ENCODE assay signal across 1 cellular context in genomic region chr2:43018179-43019024, GRCh38.
A peak's percentile ranks its signal among the peaks of the same experiment; 100 is the strongest.
TF ChIP-seq lines count a peak whose summit lies in the region.

No MANE protein-coding gene starts in this region.

TF ChIP-seq in HepG2, 621 proteins besides CTCF, POLR2A, EP300 and RAD21 (continued from another document and continues in another):
- TF ChIP-seq ARID3A (IDR thresholded peaks at IDR 0.05; ENCODE audit: low read depth, low read length) (0 out of 2 replicates have a peak, but pooled peaks have one; percentile 16), ZNF44 (CRISPR knock-in tag; IDR thresholded peaks at IDR 0.05) (no peak), PHF5A (CRISPR knock-in tag; IDR thresholded peaks at IDR 0.05; ENCODE audit: low read depth, unreplicated experiment) (peak; percentile 53), ARID2 (CRISPR knock-in tag; IDR thresholded peaks at IDR 0.05; ENCODE audit: borderline replicate concordance) (peak; percentile 71; the same call in 1 of the 2 replicates), MTA1 (CRISPR knock-in tag; IDR thresholded peaks at IDR 0.05; ENCODE audit: borderline replicate concordance) (peak; percentile 100), ZBTB7B (CRISPR knock-in tag; IDR thresholded peaks at IDR 0.05) (peak; percentile 93), ZNF34 (CRISPR knock-in tag; IDR thresholded peaks at IDR 0.05; ENCODE audit: borderline replicate concordance) (peak; percentile 99), SATB2 (CRISPR knock-in tag; IDR thresholded peaks at IDR 0.05) (no peak), ZXDC (CRISPR knock-in tag; IDR thresholded peaks at IDR 0.05) (no peak), FOXJ3 (CRISPR knock-in tag; IDR thresholded peaks at IDR 0.05; ENCODE audit: borderline replicate concordance) (no peak), TSC22D2 (CRISPR knock-in tag; IDR thresholded peaks at IDR 0.05; ENCODE audit: borderline replicate concordance) (0 out of 2 replicates have a peak, but pooled peaks have one; percentile 79), NR2F6 (IDR thresholded peaks at IDR 0.05) (peak; percentile 85), NR2F6 (CRISPR knock-in tag; IDR thresholded peaks at IDR 0.05) (peak; percentile 88), ZNF292 (CRISPR knock-in tag; IDR thresholded peaks at IDR 0.05; ENCODE audit: borderline replicate concordance, low read depth) (peak; percentile 99; the same call in 1 of the 2 replicates), TARDBP (CRISPR knock-in tag; IDR thresholded peaks at IDR 0.05) (peak; percentile 97), YY1 (IDR thresholded peaks at IDR 0.05; ENCODE audit: insufficient read depth, insufficient replicate concordance, low read depth, low read length) (peak; percentile 53), MED1 (CRISPR knock-in tag; IDR thresholded peaks at IDR 0.05) (peak; percentile 87), SNAPC4 (CRISPR knock-in tag; IDR thresholded peaks at IDR 0.05) (no peak), ZSCAN30 (CRISPR knock-in tag; IDR thresholded peaks at IDR 0.05) (no peak), GRHL1 (CRISPR knock-in tag; conservative IDR thresholded peaks at IDR 0.05) (no peak), ZFP37 (CRISPR knock-in tag; IDR thresholded peaks at IDR 0.05; ENCODE audit: borderline replicate concordance) (no peak), ZNF367 (CRISPR knock-in tag; IDR thresholded peaks at IDR 0.05; ENCODE audit: borderline replicate concordance) (no peak), ZIK1 (CRISPR knock-in tag; IDR thresholded peaks at IDR 0.05; ENCODE audit: borderline replicate concordance, low read depth) (peak; percentile 57; the same call in 1 of the 2 replicates), PRPF4 (IDR thresholded peaks at IDR 0.05; ENCODE audit: low read depth, low read length, poor library complexity, severe bottlenecking) (no peak), LBX2 (CRISPR knock-in tag; IDR thresholded peaks at IDR 0.05; ENCODE audit: borderline replicate concordance) (no peak), RBM22 (optimal IDR thresholded peaks at IDR 0.05; ENCODE audit: low read length) (peak; percentile 43), ZNF232 (CRISPR knock-in tag; IDR thresholded peaks at IDR 0.05; ENCODE audit: borderline replicate concordance) (peak; percentile 15; the same call in 1 of the 2 replicates), KDM5A (IDR thresholded peaks at IDR 0.05; ENCODE audit: borderline replicate concordance, low read length) (no peak), DRAP1 (CRISPR knock-in tag; IDR thresholded peaks at IDR 0.05) (peak; percentile 60), IKZF1 (IDR thresholded peaks at IDR 0.05) (no peak), SNRNP70 (IDR thresholded peaks at IDR 0.05; ENCODE audit: low read depth, low read length) (no peak), ZNF850 (CRISPR knock-in tag; conservative IDR thresholded peaks at IDR 0.05) (no peak), ZNF121 (CRISPR knock-in tag; IDR thresholded peaks at IDR 0.05) (peak; percentile 62; the same call in 1 of the 2 replicates), HMGA1 (CRISPR knock-in tag; conservative IDR thresholded peaks at IDR 0.05) (no peak), ZNF138 (CRISPR knock-in tag; IDR thresholded peaks at IDR 0.05; ENCODE audit: low read depth) (no peak), NFKBIZ (CRISPR knock-in tag; IDR thresholded peaks at IDR 0.05) (peak; percentile 88; the same call in 1 of the 2 replicates), RERE (CRISPR knock-in tag; IDR thresholded peaks at IDR 0.05; ENCODE audit: low read depth) (peak; percentile 82; the same call in 1 of the 2 replicates), SMAD1 (CRISPR knock-in tag; IDR thresholded peaks at IDR 0.05; ENCODE audit: borderline replicate concordance, low read depth) (peak; percentile 78; the same call in 1 of the 2 replicates), ZNF431 (CRISPR knock-in tag; IDR thresholded peaks at IDR 0.05; ENCODE audit: borderline replicate concordance, low read depth) (no peak), ZBTB21 (CRISPR knock-in tag; IDR thresholded peaks at IDR 0.05) (no peak), POGZ (CRISPR knock-in tag; IDR thresholded peaks at IDR 0.05) (peak; percentile 78), POLR2G (IDR thresholded peaks at IDR 0.05; ENCODE audit: low read depth, low read length) (peak; percentile 68), SP1 (IDR thresholded peaks at IDR 0.05) (no peak), SP1 (CRISPR knock-in tag; IDR thresholded peaks at IDR 0.05) (peak; percentile 81), ELK4 (CRISPR knock-in tag; IDR thresholded peaks at IDR 0.05; ENCODE audit: borderline replicate concordance) (no peak), RFX5 (IDR thresholded peaks at IDR 0.05; ENCODE audit: low read depth, low read length) (no peak), ZNF775 (CRISPR knock-in tag; IDR thresholded peaks at IDR 0.05; ENCODE audit: borderline replicate concordance) (0 out of 2 replicates have a peak, but pooled peaks have one; percentile 54), TOE1 (CRISPR knock-in tag; IDR thresholded peaks at IDR 0.05) (0 out of 2 replicates have a peak, but pooled peaks have one; percentile 42), AGO2 (optimal IDR thresholded peaks at IDR 0.05; ENCODE audit: low read depth, low read length) (no peak)
